In genomic region chr2:174142290-174142689, GRCh38 we compare ENCODE assay signal across 23 cellular contexts.
"Had no signal": no experiment of that assay in that cellular context is flagged by ENCODE, and none has a peak within 500 bp of the region (broad histone marks: within the 10 kb centered on the region; RNA-seq: fewer than 3 reads in every experiment).

No MANE protein-coding gene starts in this region.

- ATAC-seq: left ventricle myocardium superior; lower lobe of right lung; mucosa of descending colon; natural killer cell treated with Interleukin-12 subunit alpha and Interleukin-12 subunit beta and Interleukin-15 and Interleukin-18, amount 100 ng/mL, for 72 hours; stimulated activated effector memory CD8-positive, alpha-beta T cell treated with anti-CD3 and anti-CD28 coated beads, Interleukin-12 subunit alpha, Interleukin-12 subunit beta, amount 100 ng/mL, for 72 hours had no signal

- H3K9me3 ChIP-seq: esophagus squamous epithelium, lower lobe of right lung, mucosa of descending colon, prostate gland, sigmoid colon, stomach, thyroid gland, vagina had no signal

- H3K4me3 ChIP-seq: coronary artery, esophagus squamous epithelium, lower lobe of right lung, mucosa of descending colon, neural progenitor cell, prostate gland, right atrium auricular region, sigmoid colon, stomach, thyroid gland, vagina had no signal

- H3K4me2 ChIP-seq: neural progenitor cell had no signal

- H3K4me1 ChIP-seq: esophagus squamous epithelium, lower lobe of right lung, neural progenitor cell, prostate gland, right atrium auricular region, sigmoid colon, stomach, thyroid gland, vagina had no signal

- H3K36me3 ChIP-seq: lower lobe of right lung, prostate gland, right atrium auricular region, sigmoid colon, thyroid gland, vagina had no signal

- H2AFZ ChIP-seq: neural progenitor cell had no signal

- DNase-seq: dermis blood vessel endothelial cell; effector memory CD4-positive, alpha-beta T cell; erythroblast; esophagus squamous epithelium; foreskin melanocyte; left ventricle myocardium superior; lower lobe of right lung; mucosa of descending colon; naive B cell; sigmoid colon; stimulated activated CD4-positive, alpha-beta T cell treated with anti-CD3 and anti-CD28 coated beads, Interleukin-2, amount 100 ng/mL, for 24 hours; stimulated activated CD4-positive, alpha-beta T cell treated with anti-CD3 and anti-CD28 coated beads, Interleukin-4, amount 100 ng/mL, for 24 hours; stimulated activated naive CD4-positive, alpha-beta T cell treated with Interleukin-2 at 50 U/mL for 16 hours; stomach; thyroid gland; trophoblast cell had no signal

- H3K27ac ChIP-seq: coronary artery, esophagus squamous epithelium, lower lobe of right lung, neural progenitor cell, prostate gland, right atrium auricular region, sigmoid colon, stomach, thyroid gland, vagina had no signal

- H3K27me3 ChIP-seq: esophagus squamous epithelium, neural progenitor cell, right atrium auricular region, sigmoid colon, stomach, thyroid gland, vagina had no signal
